ENCODE assay signal across 9 cellular contexts in genomic region chr19:28159065-28159464, GRCh38.
"Had no signal": no experiment of that assay in that cellular context is flagged by ENCODE, and none has a peak within 500 bp of the region (broad histone marks: within the 10 kb centered on the region; RNA-seq: fewer than 3 reads in every experiment).

No MANE protein-coding gene starts in this region.

- H3K9ac ChIP-seq: KMS-11 had no signal

- H3K4me2 ChIP-seq: KMS-11 had no signal

- DNase-seq: IMR-90, Karpas-422, Kasumi-1, KBM-7, KG1 had no signal

- ATAC-seq: HepG2 had no signal

- FAIRE-seq: HepG2, HTR-8/SVneo had no signal

- H3K27ac ChIP-seq: HL-60, KMS-11 had no signal
